ENCODE assay signal across 14 cellular contexts in genomic region chr14:95046711-95047681, GRCh38.
DNase-seq lines count a peak whose midpoint lies in the region; ATAC-seq, FAIRE-seq and TF ChIP-seq lines count a peak whose summit lies in the region.
"Had no signal": no experiment of that assay in that cellular context is flagged by ENCODE, and none has a peak within 500 bp of the region (broad histone marks: within the 10 kb centered on the region; RNA-seq: fewer than 3 reads in every experiment).

No MANE protein-coding gene starts in this region.

- no peak overlapping the region for H3K4me3 Mint-ChIP-seq in natural killer cell treated with Interleukin-12 subunit alpha and Interleukin-12 subunit beta and Interleukin-15 and Interleukin-18, amount 100 ng/mL, for 72 hours
- no peak overlapping the region for H3K4me3 Mint-ChIP-seq in activated CD4-positive, alpha-beta T cell treated with anti-CD3 and anti-CD28 coated beads, Interleukin-2, amount 10 ng/mL, durations not matched to agents 24 days and 14 days
- H3K4me3 Mint-ChIP-seq: activated CD4-positive, alpha-beta memory T cell treated with anti-CD3 and anti-CD28 coated beads, Interleukin-2, amount 10 ng/mL, durations not matched to agents 7 days and 5 days had no signal

- 87% methylated on average over 25 of the region's 28 CpGs for WGBS in mammary epithelial cell (ENCODE audit: low coverage, missing lambda C conversion rate)

- TF ChIP-seq CTCF in breast epithelium (IDR thresholded peaks at IDR 0.05) (no peak), mammary epithelial cell (conservative IDR thresholded peaks at IDR 0.05 in 1 of 2, IDR thresholded peaks at IDR 0.05 in 1 of 2; ENCODE audit: extremely low read depth in 1 of 2, insufficient read depth in 1 of 2, low read depth in 1 of 2, low read length in 2 of 2) (no peak), vagina (IDR thresholded peaks at IDR 0.05) (no peak)

- H3K36me3 ChIP-seq in breast epithelium, result no peaks in the 10 kb centered on the region
- no peaks in the 10 kb centered on the region for H3K36me3 ChIP-seq in mammary epithelial cell (ENCODE audit: insufficient read depth, low read length)
- H3K36me3 ChIP-seq in duodenal mucosa (ENCODE audit: control insufficient read depth in 1 of 2, insufficient read depth in 2 of 2, low read length in 2 of 2), result no peaks in the 10 kb centered on the region
- H3K36me3 ChIP-seq in vagina, result no peaks in the 10 kb centered on the region
- H3K36me3 ChIP-seq: cardiac muscle cell had no signal

- H3K9ac ChIP-seq in mammary epithelial cell (ENCODE audit: insufficient read depth, low read length) (no peak overlapping the region), duodenal mucosa (ENCODE audit: low read depth in 1 of 2, low read length in 2 of 2) (no peak overlapping the region)

- intact Hi-C loops in breast epithelium (cut with DNase I; ENCODE audit: low total_unique reads) (no loop called here), mammary epithelial cell (cut with micrococcal nuclease) (no loop called here), vagina (cut with DNase I) (no loop called here)
- intact Hi-C loops in activated CD4-positive, alpha-beta T cell treated with anti-CD3 and anti-CD28 coated beads, Interleukin-2, amount 10 ng/mL, durations not matched to agents 24 days and 14 days (cut with micrococcal nuclease), result no loop called here

- H3K9me3 ChIP-seq in breast epithelium (no peaks in the 10 kb centered on the region), mammary epithelial cell (replicated peaks; ENCODE audit: insufficient read depth, low read length) (no peaks in the 10 kb centered on the region), duodenal mucosa (ENCODE audit: control insufficient read depth in 1 of 2, low read length in 2 of 2) (no peaks in the 10 kb centered on the region), vagina (no peaks in the 10 kb centered on the region)

- TF ChIP-seq POLR2A in breast epithelium (IDR thresholded peaks at IDR 0.05), result no peak
- no peak for TF ChIP-seq POLR2A in vagina (IDR thresholded peaks at IDR 0.05)

- H3K4me1 ChIP-seq in breast epithelium (no peaks in the 10 kb centered on the region), mammary epithelial cell (ENCODE audit: insufficient read depth, low read length) (no peaks in the 10 kb centered on the region), duodenal mucosa (ENCODE audit: control insufficient read depth in 1 of 2, insufficient read depth in 2 of 2, low read length in 2 of 2) (no peaks in the 10 kb centered on the region), vagina (peaks cover 5% of the 10 kb centered on the region)

- H3K4me2 ChIP-seq in mammary epithelial cell (ENCODE audit: insufficient read depth, low read depth, low read length), result no peak overlapping the region

- H3K4me3 ChIP-seq in breast epithelium, result no peak overlapping the region
- no peak overlapping the region for H3K4me3 ChIP-seq in mammary epithelial cell (replicated peaks in 1 of 3; ENCODE audit: insufficient read depth in 1 of 3, low read depth in 2 of 3, low read length in 3 of 3)
- H3K4me3 ChIP-seq in duodenal mucosa (ENCODE audit: low read depth in 1 of 2, low read length in 2 of 2), result no peak overlapping the region
- H3K4me3 ChIP-seq in vagina, result no peak overlapping the region
- H3K4me3 ChIP-seq: cardiac muscle cell had no signal

- FAIRE-seq in RCC 7860 (lab: Jason Lieb, UNC), result no peak

- no peak overlapping the region for H2AFZ ChIP-seq in mammary epithelial cell (ENCODE audit: low read depth, low read length)

- H4K20me1 ChIP-seq in mammary epithelial cell (ENCODE audit: insufficient read depth, low read length), result no peaks in the 10 kb centered on the region

- no peaks in the 10 kb centered on the region for H3K79me2 ChIP-seq in mammary epithelial cell (ENCODE audit: insufficient read depth, low read length)

- no TSS peak for BruUV-seq in mammary epithelial cell (replicated peaks; lab: Mats Ljungman, UMichigan)

- no peaks in the 10 kb centered on the region for H3K36me3 Mint-ChIP-seq in natural killer cell treated with Interleukin-12 subunit alpha and Interleukin-12 subunit beta and Interleukin-15 and Interleukin-18, amount 100 ng/mL, for 72 hours
- no peaks in the 10 kb centered on the region for H3K36me3 Mint-ChIP-seq in activated CD4-positive, alpha-beta T cell treated with anti-CD3 and anti-CD28 coated beads, Interleukin-2, amount 10 ng/mL, durations not matched to agents 24 days and 14 days (ENCODE audit: low read depth)

- no peaks in the 10 kb centered on the region for H3K4me1 Mint-ChIP-seq in natural killer cell treated with Interleukin-12 subunit alpha and Interleukin-12 subunit beta and Interleukin-15 and Interleukin-18, amount 100 ng/mL, for 72 hours (ENCODE audit: low read depth in 2 of 2)
- H3K4me1 Mint-ChIP-seq in activated CD4-positive, alpha-beta T cell treated with anti-CD3 and anti-CD28 coated beads, Interleukin-2, amount 10 ng/mL, durations not matched to agents 24 days and 14 days, result no peaks in the 10 kb centered on the region
- H3K4me1 Mint-ChIP-seq: activated CD4-positive, alpha-beta memory T cell treated with anti-CD3 and anti-CD28 coated beads, Interleukin-2, amount 10 ng/mL, durations not matched to agents 7 days and 5 days had no signal

- no peak overlapping the region for H3K27ac Mint-ChIP-seq in natural killer cell treated with Interleukin-12 subunit alpha and Interleukin-12 subunit beta and Interleukin-15 and Interleukin-18, amount 100 ng/mL, for 72 hours
- H3K27ac Mint-ChIP-seq in activated CD4-positive, alpha-beta T cell treated with anti-CD3 and anti-CD28 coated beads, Interleukin-2, amount 10 ng/mL, durations not matched to agents 24 days and 14 days, result no peak overlapping the region
- H3K27ac Mint-ChIP-seq: activated CD4-positive, alpha-beta memory T cell treated with anti-CD3 and anti-CD28 coated beads, Interleukin-2, amount 10 ng/mL, durations not matched to agents 7 days and 5 days had no signal

- H3K27me3 Mint-ChIP-seq in natural killer cell treated with Interleukin-12 subunit alpha and Interleukin-12 subunit beta and Interleukin-15 and Interleukin-18, amount 100 ng/mL, for 72 hours, result peaks cover 21% of the 10 kb centered on the region in 2 donors
- no peaks in the 10 kb centered on the region for H3K27me3 Mint-ChIP-seq in activated CD4-positive, alpha-beta T cell treated with anti-CD3 and anti-CD28 coated beads, Interleukin-2, amount 10 ng/mL, durations not matched to agents 24 days and 14 days

- no peaks in the 10 kb centered on the region for H3K9me3 Mint-ChIP-seq in natural killer cell treated with Interleukin-12 subunit alpha and Interleukin-12 subunit beta and Interleukin-15 and Interleukin-18, amount 100 ng/mL, for 72 hours
- H3K9me3 Mint-ChIP-seq in activated CD4-positive, alpha-beta T cell treated with anti-CD3 and anti-CD28 coated beads, Interleukin-2, amount 10 ng/mL, durations not matched to agents 24 days and 14 days, result no peaks in the 10 kb centered on the region
- H3K9me3 Mint-ChIP-seq: activated CD4-positive, alpha-beta memory T cell treated with anti-CD3 and anti-CD28 coated beads, Interleukin-2, amount 10 ng/mL, durations not matched to agents 7 days and 5 days had no signal

- dilution Hi-C loops in mammary epithelial cell (cut with HindIII; ENCODE audit: low sequenced_read_pairs), result no loop called here

- H3K27me3 ChIP-seq in breast epithelium, result no peaks in the 10 kb centered on the region
- H3K27me3 ChIP-seq in mammary epithelial cell (ENCODE audit: insufficient read depth, low read length), result no peaks in the 10 kb centered on the region
- peaks cover 0 to 7% of the 10 kb centered on the region in 2 donors for H3K27me3 ChIP-seq in duodenal mucosa (ENCODE audit: control insufficient read depth in 1 of 2, insufficient read depth in 2 of 2, low read length in 2 of 2)
- H3K27me3 ChIP-seq in vagina, result no peaks in the 10 kb centered on the region

- in situ Hi-C loops in mammary epithelial cell (cut with MboI; ENCODE audit: low sequenced_read_pairs in 2 of 2), result no loop called here

- CTCF ChIA-PET in mammary epithelial cell (lab: Charles Lee; ENCODE audit: low non-redundant PET), result interaction anchor here (0.6 kb wide), 1 partner anchor 223 kb away, joined by 3 read pairs; no protein-coding TSS in a partner anchor

- H3K27ac ChIP-seq in breast epithelium (no peak overlapping the region), mammary epithelial cell (ENCODE audit: insufficient read depth, low read depth, low read length) (no peak overlapping the region), duodenal mucosa (ENCODE audit: low read depth, low read length) (peak overlapping the region; percentile 10), vagina (peak overlapping the region; percentile 62)
- H3K27ac ChIP-seq: cardiac muscle cell had no signal

- no peak for ATAC-seq in natural killer cell treated with Interleukin-12 subunit alpha and Interleukin-12 subunit beta and Interleukin-15 and Interleukin-18, amount 100 ng/mL, for 72 hours

- DNase-seq in breast epithelium (ENCODE audit: low spot score in 2 of 2) (peak; percentile 5 to 35), mammary epithelial cell (no peak), vagina (ENCODE audit: extremely low spot score in 2 of 2) (peak in 1 of 2 donors; percentile 88), RCC 7860 (ENCODE audit: low spot score) (no peak), NCI-H1436 treated with DMSO at 0.1 percent for 48 hours (lab: John Stamatoyannopoulos, UW) (no peak)
- DNase-seq in natural killer cell treated with Interleukin-12 subunit alpha and Interleukin-12 subunit beta and Interleukin-15 and Interleukin-18, amount 100 ng/mL, for 72 hours (ENCODE audit: low spot score), result peak; percentile 56
- DNase-seq in activated CD4-positive, alpha-beta T cell treated with anti-CD3 and anti-CD28 coated beads, Interleukin-2, amount 10 ng/mL, durations not matched to agents 24 days and 14 days, result no peak
- DNase-seq: activated CD4-positive, alpha-beta memory T cell treated with anti-CD3 and anti-CD28 coated beads, Interleukin-2, amount 10 ng/mL, durations not matched to agents 7 days and 5 days; Kasumi-1; NCI-H2029 treated with DMSO at 0.1 percent for 48 hours; OCI-M1; T-helper 2 cell had no signal

Comparison
In these comparisons a context has a peak if more than half of its experiments do, and no peak if none do; other contexts are left out.
1. DNase-seq: peak in breast epithelium (2 of 2) and natural killer cell treated with Interleukin-12 subunit alpha and Interleukin-12 subunit beta and Interleukin-15 and Interleukin-18, amount 100 ng/mL, for 72 hours (single experiment); none in mammary epithelial cell (single experiment), activated CD4-positive, alpha-beta T cell treated with anti-CD3 and anti-CD28 coated beads, Interleukin-2, amount 10 ng/mL, durations not matched to agents 24 days and 14 days (single experiment), RCC 7860 (single experiment) and NCI-H1436 treated with DMSO at 0.1 percent for 48 hours (single experiment).
2. H3K27ac ChIP-seq: peak in duodenal mucosa (single experiment) and vagina (single experiment); none in breast epithelium (0 of 2) and mammary epithelial cell (single experiment).